ENCODE assay signal across 1 cellular context in the genomic region with DNA sequence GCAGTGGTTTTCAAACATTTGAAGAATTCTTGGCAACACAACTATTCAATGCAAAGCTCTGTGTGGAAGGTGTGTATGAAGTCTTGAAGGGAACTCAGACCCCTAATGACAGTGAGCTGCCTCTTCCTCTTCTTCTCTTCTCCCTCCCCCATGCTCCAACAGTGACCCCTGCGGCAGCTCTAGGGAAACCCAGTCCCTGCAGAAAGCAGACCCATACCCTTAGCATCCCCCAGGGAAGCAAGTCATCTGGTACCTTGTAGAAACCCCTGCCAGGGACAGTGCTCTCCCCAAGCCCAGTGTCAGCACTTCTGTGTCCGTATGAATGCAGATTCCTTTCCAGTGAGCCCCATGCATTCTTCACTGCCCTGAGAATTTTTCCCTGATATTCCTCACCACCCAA.
TF ChIP-seq lines count a peak whose summit lies in the region.

No MANE protein-coding gene starts in this region.

TF ChIP-seq in GM12878, 131 proteins besides CTCF, POLR2A, EP300 and RAD21 (continued from another document):
- TF ChIP-seq, protein P1, sequence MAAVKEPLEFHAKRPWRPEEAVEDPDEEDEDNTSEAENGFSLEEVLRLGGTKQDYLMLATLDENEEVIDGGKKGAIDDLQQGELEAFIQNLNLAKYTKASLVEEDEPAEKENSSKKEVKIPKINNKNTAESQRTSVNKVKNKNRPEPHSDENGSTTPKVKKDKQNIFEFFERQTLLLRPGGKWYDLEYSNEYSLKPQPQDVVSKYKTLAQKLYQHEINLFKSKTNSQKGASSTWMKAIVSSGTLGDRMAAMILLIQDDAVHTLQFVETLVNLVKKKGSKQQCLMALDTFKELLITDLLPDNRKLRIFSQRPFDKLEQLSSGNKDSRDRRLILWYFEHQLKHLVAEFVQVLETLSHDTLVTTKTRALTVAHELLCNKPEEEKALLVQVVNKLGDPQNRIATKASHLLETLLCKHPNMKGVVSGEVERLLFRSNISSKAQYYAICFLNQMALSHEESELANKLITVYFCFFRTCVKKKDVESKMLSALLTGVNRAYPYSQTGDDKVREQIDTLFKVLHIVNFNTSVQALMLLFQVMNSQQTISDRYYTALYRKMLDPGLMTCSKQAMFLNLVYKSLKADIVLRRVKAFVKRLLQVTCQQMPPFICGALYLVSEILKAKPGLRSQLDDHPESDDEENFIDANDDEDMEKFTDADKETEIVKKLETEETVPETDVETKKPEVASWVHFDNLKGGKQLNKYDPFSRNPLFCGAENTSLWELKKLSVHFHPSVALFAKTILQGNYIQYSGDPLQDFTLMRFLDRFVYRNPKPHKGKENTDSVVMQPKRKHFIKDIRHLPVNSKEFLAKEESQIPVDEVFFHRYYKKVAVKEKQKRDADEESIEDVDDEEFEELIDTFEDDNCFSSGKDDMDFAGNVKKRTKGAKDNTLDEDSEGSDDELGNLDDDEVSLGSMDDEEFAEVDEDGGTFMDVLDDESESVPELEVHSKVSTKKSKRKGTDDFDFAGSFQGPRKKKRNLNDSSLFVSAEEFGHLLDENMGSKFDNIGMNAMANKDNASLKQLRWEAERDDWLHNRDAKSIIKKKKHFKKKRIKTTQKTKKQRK (IDR thresholded peaks at IDR 0.05; ENCODE audit: low read depth, low read length), result no peak
- TF ChIP-seq, protein P2, sequence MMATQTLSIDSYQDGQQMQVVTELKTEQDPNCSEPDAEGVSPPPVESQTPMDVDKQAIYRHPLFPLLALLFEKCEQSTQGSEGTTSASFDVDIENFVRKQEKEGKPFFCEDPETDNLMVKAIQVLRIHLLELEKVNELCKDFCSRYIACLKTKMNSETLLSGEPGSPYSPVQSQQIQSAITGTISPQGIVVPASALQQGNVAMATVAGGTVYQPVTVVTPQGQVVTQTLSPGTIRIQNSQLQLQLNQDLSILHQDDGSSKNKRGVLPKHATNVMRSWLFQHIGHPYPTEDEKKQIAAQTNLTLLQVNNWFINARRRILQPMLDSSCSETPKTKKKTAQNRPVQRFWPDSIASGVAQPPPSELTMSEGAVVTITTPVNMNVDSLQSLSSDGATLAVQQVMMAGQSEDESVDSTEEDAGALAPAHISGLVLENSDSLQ (IDR thresholded peaks at IDR 0.05), result no peak
- TF ChIP-seq RELA (IDR thresholded peaks at IDR 0.05; ENCODE audit: borderline replicate concordance, partially characterized antibody), result no peak
